In genomic region chr10:9305018-9305655, GRCh38 we compare ENCODE assay signal across 9 cellular contexts.
DNase-seq lines count a peak whose midpoint lies in the region; ATAC-seq and FAIRE-seq lines count a peak whose summit lies in the region.
"Had no signal": no experiment of that assay in that cellular context is flagged by ENCODE, and none has a peak within 500 bp of the region (broad histone marks: within the 10 kb centered on the region; RNA-seq: fewer than 3 reads in every experiment).

No MANE protein-coding gene starts in this region.

- peak; percentile 89 for FAIRE-seq in islet of Langerhans (lab: Jason Lieb, UNC)

- ATAC-seq in GM19452 (IDR thresholded peaks at IDR 0.05; ENCODE audit: unreplicated experiment), result no peak

- DNase-seq in AG20443 (ENCODE audit: low spot score) (peak; percentile 19), HCEC 1CT (peak; percentile 32), SW480 (ENCODE audit: low spot score) (peak; percentile 17), KG1 (lab: John Stamatoyannopoulos, UW) (no peak), NCI-H2081 treated with DMSO at 0.1 percent for 48 hours (lab: John Stamatoyannopoulos, UW) (no peak), HuH-7 (ENCODE audit: low spot score) (no peak)
- DNase-seq: stimulated activated naive CD4-positive, alpha-beta T cell treated with Interleukin-2 at 50 U/mL for 16 hours had no signal

Comparison
In these comparisons a context has a peak if more than half of its experiments do, and no peak if none do; other contexts are left out.
1. DNase-seq: peak in AG20443 (single experiment), HCEC 1CT (single experiment) and SW480 (single experiment); none in KG1 (single experiment), NCI-H2081 treated with DMSO at 0.1 percent for 48 hours (single experiment) and HuH-7 (single experiment).